1 cellular context compared by ENCODE assay signal in genomic region chr22:38035530-38035885, GRCh38.
TF ChIP-seq lines count a peak whose summit lies in the region.

No MANE protein-coding gene starts in this region.

TF ChIP-seq in H1, 55 proteins besides CTCF, POLR2A, EP300 and RAD21:
- TF ChIP-seq SP2 (IDR thresholded peaks at IDR 0.05; ENCODE audit: low read length) (no peak), SP1 (IDR thresholded peaks at IDR 0.05; ENCODE audit: low read depth, low read length) (no peak), HDAC2 (IDR thresholded peaks at IDR 0.05; ENCODE audit: borderline replicate concordance in 1 of 2, low read depth in 2 of 2, low read length in 2 of 2) (no peak), TAF1 (IDR thresholded peaks at IDR 0.05; ENCODE audit: low read depth, low read length) (no peak), BCL11A (IDR thresholded peaks at IDR 0.05; ENCODE audit: low read depth in 2 of 2, low read length in 2 of 2) (no peak), SIN3A (conservative IDR thresholded peaks at IDR 0.05 in 1 of 2, IDR thresholded peaks at IDR 0.05 in 1 of 2; ENCODE audit: low read depth in 1 of 2, low read length in 2 of 2) (no peak), ATF2 (IDR thresholded peaks at IDR 0.05; ENCODE audit: low read length) (no peak)
- TF ChIP-seq, protein P1, sequence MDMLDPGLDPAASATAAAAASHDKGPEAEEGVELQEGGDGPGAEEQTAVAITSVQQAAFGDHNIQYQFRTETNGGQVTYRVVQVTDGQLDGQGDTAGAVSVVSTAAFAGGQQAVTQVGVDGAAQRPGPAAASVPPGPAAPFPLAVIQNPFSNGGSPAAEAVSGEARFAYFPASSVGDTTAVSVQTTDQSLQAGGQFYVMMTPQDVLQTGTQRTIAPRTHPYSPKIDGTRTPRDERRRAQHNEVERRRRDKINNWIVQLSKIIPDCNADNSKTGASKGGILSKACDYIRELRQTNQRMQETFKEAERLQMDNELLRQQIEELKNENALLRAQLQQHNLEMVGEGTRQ (IDR thresholded peaks at IDR 0.05; ENCODE audit: low read length), result no peak
